Comparison of ENCODE assay signal across 14 cellular contexts in genomic region chrX:45505214-45505613, GRCh38.
DNase-seq lines count a peak whose midpoint lies in the region; ATAC-seq and TF ChIP-seq lines count a peak whose summit lies in the region.
"Had no signal": no experiment of that assay in that cellular context is flagged by ENCODE, and none has a peak within 500 bp of the region (broad histone marks: within the 10 kb centered on the region; RNA-seq: fewer than 3 reads in every experiment).

No MANE protein-coding gene starts in this region.

- no peaks in the 10 kb centered on the region for H3K9me3 ChIP-seq in vagina
- H3K9me3 ChIP-seq: thoracic aorta had no signal

- no peak overlapping the region for H3K56ac ChIP-seq in mesendoderm (ENCODE audit: low read length)

- intact Hi-C loops in vagina (cut with DNase I) (loop anchor here (5.0 kb wide), 1 partner anchor 117 kb away; no protein-coding TSS in a partner anchor), head of caudate nucleus (cut with DNase I) (no loop called here)

- peak; percentile 5 for DNase-seq in stimulated activated CD4-positive, alpha-beta T cell treated with anti-CD3 and anti-CD28 coated beads, Interleukin-15, amount 100 ng/mL, for 24 hours
- no peak for DNase-seq in stimulated activated CD4-positive, alpha-beta T cell treated with anti-CD3 and anti-CD28 coated beads, Interleukin-4, amount 100 ng/mL, for 4 hours
- DNase-seq in glomerular endothelial cell (ENCODE audit: extremely low read depth, low read depth, low spot score) (peak; percentile 83), vagina (ENCODE audit: extremely low spot score in 2 of 2) (no peak), head of caudate nucleus (no peak), ACHN (no peak), mesendoderm (no peak)
- DNase-seq: cortex of kidney; NCI-H1092 treated with DMSO at 0.1 percent for 48 hours; NCI-H774; stimulated activated CD4-positive, alpha-beta T cell treated with anti-CD3 and anti-CD28 coated beads, Interleukin-4, amount 100 ng/mL, for 1 hour had no signal

- H2BK5ac ChIP-seq in mesendoderm (ENCODE audit: low read length), result no peak overlapping the region

- peak overlapping the region; percentile 74 for H3K27ac ChIP-seq in vagina
- H3K27ac ChIP-seq in mesendoderm (ENCODE audit: low read depth, low read length), result no peak overlapping the region
- H3K27ac ChIP-seq: thoracic aorta had no signal

- ATAC-seq in activated T-helper 17 cell treated with anti-CD3 and anti-CD28 coated beads, Interleukin-2, amount 50 U/mL, for 72 hours (replicated peaks), result peak; percentile 89
- ATAC-seq: T-cell had no signal

- peaks cover 5% of the 10 kb centered on the region for H3K4me1 Mint-ChIP-seq in activated T-helper 17 cell treated with anti-CD3 and anti-CD28 coated beads, Interleukin-2, amount 50 U/mL, for 72 hours

- H2BK120ac ChIP-seq in mesendoderm (ENCODE audit: low read depth, low read length), result no peak overlapping the region

- H3K4me1 ChIP-seq in vagina, result peaks cover 19% of the 10 kb centered on the region
- no peaks in the 10 kb centered on the region for H3K4me1 ChIP-seq in mesendoderm (ENCODE audit: control insufficient read depth, low read depth, low read length)

- no peaks in the 10 kb centered on the region for H3K27me3 Mint-ChIP-seq in activated T-helper 17 cell treated with anti-CD3 and anti-CD28 coated beads, Interleukin-2, amount 50 U/mL, for 72 hours

- no peak overlapping the region for H3K4me3 ChIP-seq in vagina
- H3K4me3 ChIP-seq in mesendoderm (ENCODE audit: low read length), result no peak overlapping the region
- H3K4me3 ChIP-seq: thoracic aorta had no signal

- H3K4ac ChIP-seq in mesendoderm (ENCODE audit: low read depth, low read length), result no peak overlapping the region

- H3K9ac ChIP-seq in mesendoderm (ENCODE audit: low read length), result no peak overlapping the region

- H3K4me3 Mint-ChIP-seq in activated T-helper 17 cell treated with anti-CD3 and anti-CD28 coated beads, Interleukin-2, amount 50 U/mL, for 72 hours, result no peak overlapping the region
- H3K4me3 Mint-ChIP-seq: T-cell had no signal

- no peaks in the 10 kb centered on the region for H3K79me2 ChIP-seq in mesendoderm (ENCODE audit: control insufficient read depth, insufficient read depth, low read length)

- H3K27ac Mint-ChIP-seq in activated T-helper 17 cell treated with anti-CD3 and anti-CD28 coated beads, Interleukin-2, amount 50 U/mL, for 72 hours, result no peak overlapping the region
- H3K27ac Mint-ChIP-seq: T-cell had no signal

- H3K23ac ChIP-seq in mesendoderm (ENCODE audit: low read length), result no peak overlapping the region

- H2AK5ac ChIP-seq in mesendoderm (ENCODE audit: low read length), result no peak overlapping the region

- TF ChIP-seq POLR2A in vagina (IDR thresholded peaks at IDR 0.05), result no peak

- WGBS in mesendoderm (ENCODE audit: extremely low coverage, insufficient coverage, low lambda C conversion rate), result no CpG with 5 or more reads among the region's 1 CpG

- H3K27me3 ChIP-seq in vagina (no peaks in the 10 kb centered on the region), mesendoderm (ENCODE audit: insufficient read depth, low read length, poor library complexity) (no peaks in the 10 kb centered on the region)

- H2BK15ac ChIP-seq in mesendoderm (replicated peaks; ENCODE audit: low read depth), result no peak overlapping the region

- H3K36me3 Mint-ChIP-seq in activated T-helper 17 cell treated with anti-CD3 and anti-CD28 coated beads, Interleukin-2, amount 50 U/mL, for 72 hours (ENCODE audit: low read depth), result no peaks in the 10 kb centered on the region
- H3K36me3 Mint-ChIP-seq: T-cell had no signal

- in situ Hi-C loops in ACHN (cut with HindIII; ENCODE audit: low pct_ligation_motif_present, low pct_unique_long_range_greater_than_20kb, low sequenced_read_pairs), result no loop called here

- H4K5ac ChIP-seq in mesendoderm (ENCODE audit: low read length), result no peak overlapping the region

- H3K36me3 ChIP-seq in vagina, result no peaks in the 10 kb centered on the region
- H3K36me3 ChIP-seq in mesendoderm (ENCODE audit: control insufficient read depth, insufficient read depth, low read length), result no peaks in the 10 kb centered on the region
- H3K36me3 ChIP-seq: thoracic aorta had no signal

- H3K9me3 Mint-ChIP-seq in activated T-helper 17 cell treated with anti-CD3 and anti-CD28 coated beads, Interleukin-2, amount 50 U/mL, for 72 hours, result no peaks in the 10 kb centered on the region
- H3K9me3 Mint-ChIP-seq: T-cell had no signal

- no peak overlapping the region for H3K4me2 ChIP-seq in mesendoderm (ENCODE audit: low read length)

- no peak for TF ChIP-seq CTCF in vagina (IDR thresholded peaks at IDR 0.05)

- H3K79me1 ChIP-seq in mesendoderm (ENCODE audit: low read length), result no peaks in the 10 kb centered on the region

- no peak overlapping the region for H4K8ac ChIP-seq in mesendoderm (ENCODE audit: low read depth, low read length)

- no peak overlapping the region for H3K18ac ChIP-seq in mesendoderm (ENCODE audit: low read length)

Comparison
In these comparisons a context has a peak if more than half of its experiments do, and no peak if none do; other contexts are left out.
1. DNase-seq: peak in stimulated activated CD4-positive, alpha-beta T cell treated with anti-CD3 and anti-CD28 coated beads, Interleukin-15, amount 100 ng/mL, for 24 hours (single experiment) and glomerular endothelial cell (single experiment); none in stimulated activated CD4-positive, alpha-beta T cell treated with anti-CD3 and anti-CD28 coated beads, Interleukin-4, amount 100 ng/mL, for 4 hours (0 of 2), vagina (0 of 2), head of caudate nucleus (0 of 42), ACHN (single experiment) and mesendoderm (single experiment).